1 cellular context compared by ENCODE assay signal in the genomic region with DNA sequence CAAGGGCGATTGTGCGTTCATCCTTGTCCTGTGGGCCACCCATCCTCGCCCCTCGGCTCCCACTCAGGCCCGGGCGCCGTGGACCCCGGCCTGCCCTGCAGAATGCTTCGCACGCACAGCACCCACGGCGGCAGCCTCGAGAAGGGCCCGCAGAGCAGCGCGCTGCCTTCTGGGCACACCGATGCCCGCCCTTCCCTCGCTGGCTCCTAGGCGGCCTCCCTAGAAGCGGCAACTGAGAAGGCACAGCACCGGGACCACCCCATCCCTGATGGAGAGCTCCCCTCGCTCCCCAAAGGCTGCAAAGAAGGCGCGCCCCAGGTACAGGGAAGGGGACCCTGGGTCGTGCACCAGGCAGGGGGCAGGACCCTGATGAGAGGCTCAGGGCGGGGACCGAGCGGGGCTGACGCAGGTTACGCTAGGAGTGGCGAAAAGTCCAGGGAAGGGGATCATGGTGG.
A peak's percentile ranks its signal among the peaks of the same experiment; 100 is the strongest.
TF ChIP-seq lines count a peak whose summit lies in the region.

No MANE protein-coding gene starts in this region.

TF ChIP-seq in HepG2, 621 proteins besides CTCF, POLR2A, EP300 and RAD21 (continued from another document):
- TF ChIP-seq, protein P1, sequence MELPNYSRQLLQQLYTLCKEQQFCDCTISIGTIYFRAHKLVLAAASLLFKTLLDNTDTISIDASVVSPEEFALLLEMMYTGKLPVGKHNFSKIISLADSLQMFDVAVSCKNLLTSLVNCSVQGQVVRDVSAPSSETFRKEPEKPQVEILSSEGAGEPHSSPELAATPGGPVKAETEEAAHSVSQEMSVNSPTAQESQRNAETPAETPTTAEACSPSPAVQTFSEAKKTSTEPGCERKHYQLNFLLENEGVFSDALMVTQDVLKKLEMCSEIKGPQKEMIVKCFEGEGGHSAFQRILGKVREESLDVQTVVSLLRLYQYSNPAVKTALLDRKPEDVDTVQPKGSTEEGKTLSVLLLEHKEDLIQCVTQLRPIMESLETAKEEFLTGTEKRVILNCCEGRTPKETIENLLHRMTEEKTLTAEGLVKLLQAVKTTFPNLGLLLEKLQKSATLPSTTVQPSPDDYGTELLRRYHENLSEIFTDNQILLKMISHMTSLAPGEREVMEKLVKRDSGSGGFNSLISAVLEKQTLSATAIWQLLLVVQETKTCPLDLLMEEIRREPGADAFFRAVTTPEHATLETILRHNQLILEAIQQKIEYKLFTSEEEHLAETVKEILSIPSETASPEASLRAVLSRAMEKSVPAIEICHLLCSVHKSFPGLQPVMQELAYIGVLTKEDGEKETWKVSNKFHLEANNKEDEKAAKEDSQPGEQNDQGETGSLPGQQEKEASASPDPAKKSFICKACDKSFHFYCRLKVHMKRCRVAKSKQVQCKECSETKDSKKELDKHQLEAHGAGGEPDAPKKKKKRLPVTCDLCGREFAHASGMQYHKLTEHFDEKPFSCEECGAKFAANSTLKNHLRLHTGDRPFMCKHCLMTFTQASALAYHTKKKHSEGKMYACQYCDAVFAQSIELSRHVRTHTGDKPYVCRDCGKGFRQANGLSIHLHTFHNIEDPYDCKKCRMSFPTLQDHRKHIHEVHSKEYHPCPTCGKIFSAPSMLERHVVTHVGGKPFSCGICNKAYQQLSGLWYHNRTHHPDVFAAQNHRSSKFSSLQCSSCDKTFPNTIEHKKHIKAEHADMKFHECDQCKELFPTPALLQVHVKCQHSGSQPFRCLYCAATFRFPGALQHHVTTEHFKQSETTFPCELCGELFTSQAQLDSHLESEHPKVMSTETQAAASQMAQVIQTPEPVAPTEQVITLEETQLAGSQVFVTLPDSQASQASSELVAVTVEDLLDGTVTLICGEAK (IDR thresholded peaks at IDR 0.05): no peak
- TF ChIP-seq, protein P1 (CRISPR knock-in tag; IDR thresholded peaks at IDR 0.05): peak; percentile 53; the same call in 1 of the 2 replicates
- TF ChIP-seq, protein P2, sequence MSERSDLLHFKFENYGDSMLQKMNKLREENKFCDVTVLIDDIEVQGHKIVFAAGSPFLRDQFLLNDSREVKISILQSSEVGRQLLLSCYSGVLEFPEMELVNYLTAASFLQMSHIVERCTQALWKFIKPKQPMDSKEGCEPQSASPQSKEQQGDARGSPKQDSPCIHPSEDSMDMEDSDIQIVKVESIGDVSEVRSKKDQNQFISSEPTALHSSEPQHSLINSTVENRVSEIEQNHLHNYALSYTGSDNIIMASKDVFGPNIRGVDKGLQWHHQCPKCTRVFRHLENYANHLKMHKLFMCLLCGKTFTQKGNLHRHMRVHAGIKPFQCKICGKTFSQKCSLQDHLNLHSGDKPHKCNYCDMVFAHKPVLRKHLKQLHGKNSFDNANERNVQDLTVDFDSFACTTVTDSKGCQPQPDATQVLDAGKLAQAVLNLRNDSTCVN (CRISPR knock-in tag; IDR thresholded peaks at IDR 0.05; ENCODE audit: borderline replicate concordance): 0 out of 2 replicates have a peak, but pooled peaks have one; percentile 24
